ENCODE assay signal across 8 cellular contexts in genomic region chr4:14178421-14178820, GRCh38.
DNase-seq lines count a peak whose midpoint lies in the region; ATAC-seq and TF ChIP-seq lines count a peak whose summit lies in the region.

No MANE protein-coding gene starts in this region.

- TF ChIP-seq EP300 in sigmoid colon (IDR thresholded peaks at IDR 0.05), result no peak

- in situ Hi-C loops in gastrocnemius medialis (cut with MboI; ENCODE audit: low sequenced_read_pairs in 4 of 4), result no loop called here

- H3K4me3 ChIP-seq in sigmoid colon, result no peak overlapping the region
- no peak overlapping the region for H3K4me3 ChIP-seq in gastrocnemius medialis

- H3K27me3 Mint-ChIP-seq in activated T-cell treated with anti-CD3 and anti-CD28 coated beads, Interleukin-2, amount 50 U/mL, for 72 hours (ENCODE audit: low read depth), result no peaks in the 10 kb centered on the region

- peaks cover 0 to 10% (median 0%) of the 10 kb centered on the region in 4 donors for H3K4me1 ChIP-seq in sigmoid colon
- H3K4me1 ChIP-seq in gastrocnemius medialis, result no peaks in the 10 kb centered on the region

- TF ChIP-seq CTCF in sigmoid colon (IDR thresholded peaks at IDR 0.05), result no peak
- no peak for TF ChIP-seq CTCF in gastrocnemius medialis (IDR thresholded peaks at IDR 0.05 in 4 of 5, conservative IDR thresholded peaks at IDR 0.05 in 1 of 5)

- DNase-seq in activated T-cell treated with anti-CD3 and anti-CD28 coated beads, Interleukin-2, amount 50 U/mL, for 72 hours, result no peak
- no peak for DNase-seq in activated T-cell treated with anti-CD3 and anti-CD28 coated beads, Interleukin-2, amount 50 U/mL, for 1 hour
- DNase-seq in RPMI7951 (ENCODE audit: low read depth), result peak; percentile 61
- DNase-seq in left colon, result no peak
- DNase-seq in sigmoid colon, result no peak
- no peak for DNase-seq in gastrocnemius medialis
- no peak for DNase-seq in COR-L47 (lab: John Stamatoyannopoulos, UW)

- intact Hi-C loops in left colon (cut with DNase I, micrococcal nuclease), result no loop called here
- intact Hi-C loops in sigmoid colon (cut with DNase I), result no loop called here
- intact Hi-C loops in gastrocnemius medialis (cut with DNase I; ENCODE audit: low total_unique reads), result no loop called here

- no peaks in the 10 kb centered on the region for H3K27me3 ChIP-seq in sigmoid colon
- H3K27me3 ChIP-seq in gastrocnemius medialis, result no peaks in the 10 kb centered on the region

- peaks cover 0 to 2% of the 10 kb centered on the region in 2 donors for H3K9me3 Mint-ChIP-seq in activated T-cell treated with anti-CD3 and anti-CD28 coated beads, Interleukin-2, amount 50 U/mL, for 72 hours

- peak; percentile 40 to 50 for ATAC-seq in activated T-cell treated with anti-CD3 and anti-CD28 coated beads, Interleukin-2, amount 50 U/mL, for 72 hours (replicated peaks in 1 of 2)
- ATAC-seq in HG02943 (IDR thresholded peaks at IDR 0.05; ENCODE audit: low read depth, unreplicated experiment) (peak; percentile 61), left colon (peak; percentile 56), gastrocnemius medialis (no peak)

- no peaks in the 10 kb centered on the region for H3K36me3 ChIP-seq in sigmoid colon
- H3K36me3 ChIP-seq in gastrocnemius medialis, result no peaks in the 10 kb centered on the region

- peak overlapping the region; percentile 27 to 51 for H3K4me3 Mint-ChIP-seq in activated T-cell treated with anti-CD3 and anti-CD28 coated beads, Interleukin-2, amount 50 U/mL, for 72 hours

- H3K27ac ChIP-seq in sigmoid colon (peak overlapping the region in 1 of 4 donors; percentile 45), gastrocnemius medialis (no peak overlapping the region)

- H3K9me3 ChIP-seq in sigmoid colon (no peaks in the 10 kb centered on the region), gastrocnemius medialis (no peaks in the 10 kb centered on the region)

- H3K36me3 Mint-ChIP-seq in activated T-cell treated with anti-CD3 and anti-CD28 coated beads, Interleukin-2, amount 50 U/mL, for 72 hours (ENCODE audit: insufficient read depth in 2 of 2), result no peaks in the 10 kb centered on the region

- 0 to 7% methylated on average over 1 of the region's 1 CpG for WGBS in sigmoid colon, 2 donors

- H3K4me1 Mint-ChIP-seq in activated T-cell treated with anti-CD3 and anti-CD28 coated beads, Interleukin-2, amount 50 U/mL, for 72 hours (ENCODE audit: low read depth), result peaks cover 21% of the 10 kb centered on the region

- H3K27ac Mint-ChIP-seq in activated T-cell treated with anti-CD3 and anti-CD28 coated beads, Interleukin-2, amount 50 U/mL, for 72 hours, result peak overlapping the region; percentile 83

- TF ChIP-seq POLR2A in sigmoid colon (IDR thresholded peaks at IDR 0.05) (no peak), gastrocnemius medialis (IDR thresholded peaks at IDR 0.05) (no peak)

Comparison
In these comparisons a context has a peak if more than half of its experiments do, and no peak if none do; other contexts are left out.
1. ATAC-seq: peak in activated T-cell treated with anti-CD3 and anti-CD28 coated beads, Interleukin-2, amount 50 U/mL, for 72 hours (2 of 2), HG02943 (single experiment) and left colon (single experiment); none in gastrocnemius medialis (0 of 2).